ENCODE assay signal across 39 cellular contexts in genomic region chr2:104090407-104090806, GRCh38.
"Had no signal": no experiment of that assay in that cellular context is flagged by ENCODE, and none has a peak within 500 bp of the region (broad histone marks: within the 10 kb centered on the region; RNA-seq: fewer than 3 reads in every experiment).

No MANE protein-coding gene starts in this region.

- H3K9me3 Mint-ChIP-seq: activated naive CD8-positive, alpha-beta T cell treated with anti-CD3 and anti-CD28 coated beads for 36 hours had no signal

- H3K4me3 Mint-ChIP-seq: activated naive CD4-positive, alpha-beta T cell treated with anti-CD3 and anti-CD28 coated beads for 36 hours; activated naive CD4-positive, alpha-beta T cell treated with anti-CD3 and anti-CD28 coated beads, Interleukin-2, amount 10 ng/mL, durations not matched to agents 7 days and 5 days; activated naive CD4-positive, alpha-beta T cell treated with anti-CD3 and anti-CD28 coated beads, Interleukin-2, amount 50 U/mL, for 24 hours; activated naive CD8-positive, alpha-beta T cell; activated naive CD8-positive, alpha-beta T cell treated with anti-CD3 and anti-CD28 coated beads for 36 hours; activated naive CD8-positive, alpha-beta T cell treated with anti-CD3 and anti-CD28 coated beads, Interleukin-2, amount 10 ng/mL, durations not matched to agents 7 days and 5 days; activated naive CD8-positive, alpha-beta T cell treated with anti-CD3 and anti-CD28 coated beads, Interleukin-2, amount 50 U/mL, for 24 hours; activated T-cell treated with anti-CD3 and anti-CD28 coated beads, Interleukin-2, amount 50 U/mL, for 24 hours; activated T-cell treated with anti-CD3 and anti-CD28 coated beads, Interleukin-2, amount 50 U/mL, for 4 hours; activated T-cell treated with anti-CD3 and anti-CD28 coated beads, Interleukin-2, amount 50 U/mL, for 72 hours; activated T-helper 1 cell treated with anti-CD3 and anti-CD28 coated beads, Interleukin-12 subunit alpha, Interleukin-12 subunit beta, Interleukin-2, Interleukin-4 antibody, amounts not matched to agents 30 ng/mL and 10 ng/mL and 1 ng/mL, durations not matched to agents 14 hours and 24 hours and 36 hours; activated T-helper 17 cell treated with anti-CD3 and anti-CD28 coated beads, Interleukin-2, amount 50 U/mL, for 72 hours; brain; central memory CD8-positive, alpha-beta T cell had no signal

- H3K4me3 ChIP-seq: adrenal gland, ascending aorta, body of pancreas, breast epithelium, cardiac muscle cell had no signal

- H3K4me1 Mint-ChIP-seq: activated naive CD4-positive, alpha-beta T cell treated with anti-CD3 and anti-CD28 coated beads, Interleukin-2, amount 10 ng/mL, durations not matched to agents 7 days and 5 days; activated naive CD4-positive, alpha-beta T cell treated with anti-CD3 and anti-CD28 coated beads, Interleukin-2, amount 50 U/mL, for 24 hours; activated naive CD8-positive, alpha-beta T cell treated with anti-CD3 and anti-CD28 coated beads for 36 hours; activated naive CD8-positive, alpha-beta T cell treated with anti-CD3 and anti-CD28 coated beads, Interleukin-2, amount 10 ng/mL, durations not matched to agents 7 days and 5 days; activated naive CD8-positive, alpha-beta T cell treated with anti-CD3 and anti-CD28 coated beads, Interleukin-2, amount 50 U/mL, for 24 hours; activated T-helper 17 cell treated with anti-CD3 and anti-CD28 coated beads, Interleukin-2, amount 50 U/mL, for 72 hours; brain; central memory CD8-positive, alpha-beta T cell had no signal

- H3K27me3 Mint-ChIP-seq: activated naive CD4-positive, alpha-beta T cell treated with anti-CD3 and anti-CD28 coated beads, Interleukin-2, amount 10 ng/mL, durations not matched to agents 7 days and 5 days; activated naive CD4-positive, alpha-beta T cell treated with anti-CD3 and anti-CD28 coated beads, Interleukin-2, amount 50 U/mL, for 24 hours; activated naive CD8-positive, alpha-beta T cell; activated naive CD8-positive, alpha-beta T cell treated with anti-CD3 and anti-CD28 coated beads for 36 hours; activated naive CD8-positive, alpha-beta T cell treated with anti-CD3 and anti-CD28 coated beads, Interleukin-2, amount 10 ng/mL, durations not matched to agents 7 days and 5 days; activated naive CD8-positive, alpha-beta T cell treated with anti-CD3 and anti-CD28 coated beads, Interleukin-2, amount 50 U/mL, for 24 hours; activated T-cell treated with anti-CD3 and anti-CD28 coated beads, Interleukin-2, amount 50 U/mL, for 24 hours; activated T-helper 17 cell treated with anti-CD3 and anti-CD28 coated beads, Interleukin-2, amount 50 U/mL, for 72 hours; brain; central memory CD8-positive, alpha-beta T cell had no signal

- H3K36me3 Mint-ChIP-seq: activated naive CD4-positive, alpha-beta T cell treated with anti-CD3 and anti-CD28 coated beads, Interleukin-2, amount 10 ng/mL, durations not matched to agents 7 days and 5 days; activated naive CD4-positive, alpha-beta T cell treated with anti-CD3 and anti-CD28 coated beads, Interleukin-2, amount 50 U/mL, for 24 hours; activated naive CD4-positive, alpha-beta T cell treated with anti-CD3 and anti-CD28 coated beads, Interleukin-2, amount 50 U/mL, for 72 hours; activated naive CD8-positive, alpha-beta T cell; activated naive CD8-positive, alpha-beta T cell treated with anti-CD3 and anti-CD28 coated beads for 36 hours; activated naive CD8-positive, alpha-beta T cell treated with anti-CD3 and anti-CD28 coated beads, Interleukin-2, amount 10 ng/mL, durations not matched to agents 7 days and 5 days; brain had no signal

- FAIRE-seq: astrocyte, bronchial epithelial cell had no signal

- H3K9me3 ChIP-seq: adrenal gland, ascending aorta, body of pancreas had no signal

- ATAC-seq: activated naive CD4-positive, alpha-beta T cell treated with anti-CD3 and anti-CD28 coated beads, Interleukin-2, amount 50 U/mL, for 72 hours; activated naive CD8-positive, alpha-beta T cell treated with anti-CD3 and anti-CD28 coated beads, Interleukin-2, amount 50 U/mL, for 24 hours; activated T-cell treated with anti-CD3 and anti-CD28 coated beads, Interleukin-2, amount 50 U/mL, for 4 hours; activated T-cell treated with anti-CD3 and anti-CD28 coated beads, Interleukin-2, amount 50 U/mL, for 72 hours; activated T-helper 17 cell treated with anti-CD3 and anti-CD28 coated beads, Interleukin-2, amount 50 U/mL, for 72 hours; body of pancreas had no signal

- H3K27me3 ChIP-seq: adrenal gland, ascending aorta, body of pancreas, brain microvascular endothelial cell, breast epithelium, cardiac muscle cell had no signal

- H3K36me3 ChIP-seq: adrenal gland, ascending aorta, brain microvascular endothelial cell, breast epithelium, cardiac muscle cell had no signal

- H3K27ac Mint-ChIP-seq: activated naive CD4-positive, alpha-beta T cell treated with anti-CD3 and anti-CD28 coated beads for 36 hours; activated naive CD4-positive, alpha-beta T cell treated with anti-CD3 and anti-CD28 coated beads, Interleukin-2, amount 10 ng/mL, durations not matched to agents 7 days and 5 days; activated naive CD4-positive, alpha-beta T cell treated with anti-CD3 and anti-CD28 coated beads, Interleukin-2, amount 50 U/mL, for 24 hours; activated naive CD4-positive, alpha-beta T cell treated with anti-CD3 and anti-CD28 coated beads, Interleukin-2, amount 50 U/mL, for 72 hours; activated naive CD8-positive, alpha-beta T cell; activated naive CD8-positive, alpha-beta T cell treated with anti-CD3 and anti-CD28 coated beads for 36 hours; activated naive CD8-positive, alpha-beta T cell treated with anti-CD3 and anti-CD28 coated beads, Interleukin-2, amount 10 ng/mL, durations not matched to agents 7 days and 5 days; activated naive CD8-positive, alpha-beta T cell treated with anti-CD3 and anti-CD28 coated beads, Interleukin-2, amount 50 U/mL, for 24 hours; activated T-cell treated with anti-CD3 and anti-CD28 coated beads, Interleukin-2, amount 50 U/mL, for 24 hours; activated T-cell treated with anti-CD3 and anti-CD28 coated beads, Interleukin-2, amount 50 U/mL, for 72 hours; activated T-helper 1 cell treated with anti-CD3 and anti-CD28 coated beads, Interleukin-12 subunit alpha, Interleukin-12 subunit beta, Interleukin-2, Interleukin-4 antibody, amounts not matched to agents 30 ng/mL and 10 ng/mL and 1 ng/mL, durations not matched to agents 14 hours and 24 hours and 36 hours; activated T-helper 17 cell treated with anti-CD3 and anti-CD28 coated beads, Interleukin-2, amount 50 U/mL, for 72 hours; activated T-helper 2 cell treated with anti-CD3 and anti-CD28 coated beads, Interferon-gamma antibody, Interleukin-2, Interleukin-4, amounts not matched to agents 10 μg/mL and 5 μg/mL and 100 μg/mL, durations not matched to agents 14 hours and 24 hours and 36 hours; brain had no signal

- DNase-seq: activated effector memory CD4-positive, alpha-beta T cell treated with anti-CD3 and anti-CD28 coated beads, Interleukin-2, amount 50 U/mL, for 16 hours; activated effector memory CD4-positive, alpha-beta T cell treated with Interleukin-2 at 50 U/mL for 16 hours; activated gamma-delta T cell; activated gamma-delta T cell treated with Interleukin-2 at 50 U/mL for 16 hours; activated naive CD4-positive, alpha-beta T cell; activated naive CD4-positive, alpha-beta T cell treated with anti-CD3 and anti-CD28 coated beads for 36 hours; activated naive CD4-positive, alpha-beta T cell treated with anti-CD3 and anti-CD28 coated beads, Interleukin-2, amount 10 ng/mL, durations not matched to agents 7 days and 5 days; activated naive CD4-positive, alpha-beta T cell treated with anti-CD3 and anti-CD28 coated beads, Interleukin-2, amount 50 U/mL, for 16 hours; activated naive CD4-positive, alpha-beta T cell treated with Interleukin-2 at 50 U/mL for 16 hours; activated naive CD8-positive, alpha-beta T cell treated with anti-CD3 and anti-CD28 coated beads for 36 hours; activated naive CD8-positive, alpha-beta T cell treated with anti-CD3 and anti-CD28 coated beads, Interleukin-2, amount 10 ng/mL, durations not matched to agents 7 days and 5 days; activated naive CD8-positive, alpha-beta T cell treated with anti-CD3 and anti-CD28 coated beads, Interleukin-2, amount 50 U/mL, for 24 hours; activated T-cell treated with anti-CD3 and anti-CD28 coated beads, Interleukin-2, amount 50 U/mL, for 24 hours; activated T-cell treated with anti-CD3 and anti-CD28 coated beads, Interleukin-2, amount 50 U/mL, for 4 hours; activated T-cell treated with anti-CD3 and anti-CD28 coated beads, Interleukin-2, amount 50 U/mL, for 48 hours; activated T-cell treated with anti-CD3 and anti-CD28 coated beads, Interleukin-2, amount 50 U/mL, for 72 hours; adrenal gland; amniotic stem cell; amygdala; anterior cingulate cortex; aorta; body of pancreas; brain microvascular endothelial cell; caudate nucleus; central memory CD4-positive, alpha-beta T cell; cerebellar nuclear complex had no signal

- H3K27ac ChIP-seq: adrenal gland, ascending aorta, body of pancreas, brain microvascular endothelial cell, breast epithelium, cardiac muscle cell had no signal
